8 cellular contexts compared by ENCODE assay signal in the genomic region with DNA sequence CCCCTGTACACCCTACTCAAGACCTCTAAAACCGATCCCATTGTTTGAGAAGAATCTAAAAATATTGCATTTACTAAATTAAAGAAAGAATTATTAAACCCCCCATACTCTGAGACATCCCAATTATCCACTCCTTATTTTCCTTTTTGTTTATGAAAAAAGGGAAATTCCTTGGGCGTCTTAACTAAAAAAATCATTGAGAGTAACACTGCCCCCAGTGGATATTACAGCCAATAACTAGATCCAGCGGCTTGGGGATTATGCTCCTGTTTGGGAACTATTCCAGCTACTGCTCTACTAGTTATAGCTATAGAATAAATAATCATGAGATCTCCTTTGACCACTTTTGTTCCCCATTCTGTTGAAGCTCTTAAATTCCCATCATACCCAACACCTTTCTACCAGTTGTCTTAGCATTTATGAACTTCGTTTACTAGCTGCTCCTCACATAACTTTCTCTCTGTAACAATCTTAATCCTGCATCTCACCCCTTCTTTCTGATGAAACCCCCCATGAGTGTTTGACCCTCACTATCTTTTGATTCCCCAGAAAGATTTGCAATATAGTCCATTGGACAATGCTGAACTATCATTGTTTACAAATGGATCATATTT. TPM values are rescaled to one million over a fixed set of nuclear protein-coding genes. Genes with fewer than 3 reads are reported as not detected.
DNase-seq lines count a peak whose midpoint lies in the region; ATAC-seq, FAIRE-seq and TF ChIP-seq lines count a peak whose summit lies in the region.

No MANE protein-coding gene starts in this region.

- H3K9me2 ChIP-seq in hepatocyte (replicated peaks; ENCODE audit: insufficient read depth): no peaks in the 10 kb centered on the region

- H3K4me2 ChIP-seq in hepatocyte: no peak overlapping the region

- H3K4me1 ChIP-seq in left ventricle myocardium inferior: no peaks in the 10 kb centered on the region
- H3K4me1 ChIP-seq in RWPE2 (ENCODE audit: insufficient read depth, poor library complexity, severe bottlenecking): no peaks in the 10 kb centered on the region
- H3K4me1 ChIP-seq in hepatocyte (ENCODE audit: insufficient read depth): no peaks in the 10 kb centered on the region

- 56% methylated on average over 4 of the region's 4 CpGs for WGBS in hepatocyte (ENCODE audit: low lambda C conversion rate, missing lambda C conversion rate)

- FAIRE-seq in urothelium cell line (lab: Jason Lieb, UNC): no peak

- no peaks in the 10 kb centered on the region for H3K79me2 ChIP-seq in hepatocyte

- no peak overlapping the region for H2AFZ ChIP-seq in hepatocyte

- H3K36me3 ChIP-seq in left ventricle myocardium inferior (no peaks in the 10 kb centered on the region), RWPE2 (ENCODE audit: low read depth) (no peaks in the 10 kb centered on the region), hepatocyte (replicated peaks; ENCODE audit: insufficient read depth, low read depth) (no peaks in the 10 kb centered on the region)

- H3K4me3 ChIP-seq in left ventricle myocardium inferior: no peak overlapping the region
- no peak overlapping the region for H3K4me3 ChIP-seq in RWPE2 (ENCODE audit: severe bottlenecking)
- H3K4me3 ChIP-seq in hepatocyte: no peak overlapping the region

- no peaks in the 10 kb centered on the region for H3K27me3 ChIP-seq in left ventricle myocardium inferior (ENCODE audit: low read depth)
- H3K27me3 ChIP-seq in RWPE2 (ENCODE audit: insufficient read depth, poor library complexity, severe bottlenecking): no peaks in the 10 kb centered on the region
- no peaks in the 10 kb centered on the region for H3K27me3 ChIP-seq in hepatocyte

- H3K9me3 ChIP-seq in left ventricle myocardium inferior (replicated peaks) (no peaks in the 10 kb centered on the region), RWPE2 (ENCODE audit: severe bottlenecking) (no peaks in the 10 kb centered on the region), hepatocyte (ENCODE audit: low read depth) (no peaks in the 10 kb centered on the region)

- intact Hi-C loops in left ventricle myocardium inferior (cut with micrococcal nuclease): no loop called here
- intact Hi-C loops in Right ventricle myocardium inferior (cut with DNase I): no loop called here

- no peak for DNase-seq in left ventricle myocardium inferior
- DNase-seq in Right ventricle myocardium inferior (ENCODE audit: missing footprints): no peak
- no peak for DNase-seq in RWPE2 (ENCODE audit: low spot score)
- DNase-seq in hepatocyte (ENCODE audit: low spot score): peak; percentile 39
- peak; percentile 45 for DNase-seq in urothelium cell line (ENCODE audit: low spot score)
- no peak for DNase-seq in DMS114 treated with DMSO at 0.1 percent for 48 hours (lab: John Stamatoyannopoulos, UW; ENCODE audit: unreplicated experiment)

- no peak overlapping the region for H3K27ac ChIP-seq in left ventricle myocardium inferior (replicated peaks)
- H3K27ac ChIP-seq in RWPE2 (ENCODE audit: poor library complexity, severe bottlenecking): no peak overlapping the region
- H3K27ac ChIP-seq in hepatocyte: no peak overlapping the region

- H4K20me1 ChIP-seq in hepatocyte (ENCODE audit: insufficient read depth, poor library complexity, severe bottlenecking): no peaks in the 10 kb centered on the region

- TF ChIP-seq CTCF in left ventricle myocardium inferior (IDR thresholded peaks at IDR 0.05; ENCODE audit: borderline replicate concordance) (peak; percentile 62), RWPE2 (IDR thresholded peaks at IDR 0.05; ENCODE audit: poor library complexity, severe bottlenecking) (peak; percentile 75), hepatocyte (IDR thresholded peaks at IDR 0.05; ENCODE audit: poor library complexity) (peak; percentile 51)

- ATAC-seq in Right ventricle myocardium inferior (no peak), RWPE2 (ENCODE audit: low read depth) (no peak), GM18498 (IDR thresholded peaks at IDR 0.05; ENCODE audit: unreplicated experiment) (no peak), HG03039 (IDR thresholded peaks at IDR 0.05; ENCODE audit: unreplicated experiment) (no peak)

RNA-seq across cellular contexts. Expression of a gene that starts 12.7 kb away (rescaled TPM):
- total RNA-seq in left ventricle myocardium inferior (0.44 TPM), Right ventricle myocardium inferior (0.70 TPM), hepatocyte (1.4 and 2.3 TPM in 2 replicates)
- 0.77 TPM in 1 of 2 replicates, not detected in the other for polyA plus RNA-seq in hepatocyte

RNA-seq across cellular contexts. Expression of a gene that starts 12.9 kb away (rescaled TPM):
- total RNA-seq in left ventricle myocardium inferior: 165 TPM
- total RNA-seq in Right ventricle myocardium inferior: 167 TPM
- 27.0 and 28.3 TPM in 2 replicates for total RNA-seq in hepatocyte
- 80.7 and 87.2 TPM in 2 replicates for polyA plus RNA-seq in hepatocyte

RNA-seq across cellular contexts. Expression of a gene that starts 29.8 kb away (rescaled TPM):
- total RNA-seq in left ventricle myocardium inferior (512 TPM), Right ventricle myocardium inferior (605 TPM), hepatocyte (2.7 and 3.9 TPM in 2 replicates)
- polyA plus RNA-seq in hepatocyte: 1.2 and 1.6 TPM in 2 replicates

Comparison
In these comparisons a context has a peak if more than half of its experiments do, and no peak if none do; other contexts are left out.
1. DNase-seq: peak in hepatocyte (single experiment) and urothelium cell line (single experiment); none in left ventricle myocardium inferior (single experiment), Right ventricle myocardium inferior (single experiment), RWPE2 (single experiment) and DMS114 treated with DMSO at 0.1 percent for 48 hours (single experiment).
2. RNA of a gene that starts 29.8 kb away (total RNA-seq): 605 TPM in Right ventricle myocardium inferior (single experiment) and 512 TPM in left ventricle myocardium inferior (single experiment); 2.7 to 3.9 TPM in hepatocyte; every median in the first group is over 100 times any median in the second.
3. Peak in every context shown above with its lines, with median percentiles within 50 percentile points of each other: CTCF ChIP-seq.